13 cellular contexts compared by ENCODE assay signal in genomic region chr1:194658090-194658439, GRCh38.
DNase-seq lines count a peak whose midpoint lies in the region; ATAC-seq, FAIRE-seq and TF ChIP-seq lines count a peak whose summit lies in the region.
"Had no signal": no experiment of that assay in that cellular context is flagged by ENCODE, and none has a peak within 500 bp of the region (broad histone marks: within the 10 kb centered on the region; RNA-seq: fewer than 3 reads in every experiment).

No MANE protein-coding gene starts in this region.

- DNase-seq in D721Med (ENCODE audit: insufficient read length, low spot score) (no peak), RWPE2 (ENCODE audit: low spot score) (no peak), foreskin fibroblast (peak; percentile 16 to 57), GM13977 (ENCODE audit: low spot score) (no peak)
- DNase-seq in activated naive CD8-positive, alpha-beta T cell treated with anti-CD3 and anti-CD28 coated beads for 36 hours: no peak
- no peak for DNase-seq in activated CD8-positive, alpha-beta memory T cell treated with anti-CD3 and anti-CD28 coated beads, Interleukin-2, amount 50 U/mL, for 4 hours
- no peak for DNase-seq in stimulated activated CD4-positive, alpha-beta T cell treated with anti-CD3 and anti-CD28 coated beads, Interleukin-4, amount 100 ng/mL, for 1 hour
- DNase-seq: activated naive CD4-positive, alpha-beta T cell treated with anti-CD3 and anti-CD28 coated beads, Interleukin-2, amount 50 U/mL, for 16 hours; CD4-positive, CD25-positive, alpha-beta regulatory T cell; NCI-H2171; SHP77; stimulated activated CD8-positive, alpha-beta memory T cell treated with anti-CD3 and anti-CD28 coated beads, Interleukin-4, amount 100 ng/mL, for 48 hours had no signal

- H3K36me3 ChIP-seq in RWPE2 (ENCODE audit: low read depth): no peaks in the 10 kb centered on the region

- no peaks in the 10 kb centered on the region for H3K36me3 Mint-ChIP-seq in activated naive CD8-positive, alpha-beta T cell treated with anti-CD3 and anti-CD28 coated beads for 36 hours
- H3K36me3 Mint-ChIP-seq: CD4-positive, CD25-positive, alpha-beta regulatory T cell had no signal

- peaks cover 3% of the 10 kb centered on the region for H3K4me1 ChIP-seq in RWPE2 (ENCODE audit: insufficient read depth, poor library complexity, severe bottlenecking)

- no peaks in the 10 kb centered on the region for H3K9me3 ChIP-seq in RWPE2 (ENCODE audit: severe bottlenecking)

- H3K4me3 Mint-ChIP-seq in activated naive CD8-positive, alpha-beta T cell treated with anti-CD3 and anti-CD28 coated beads for 36 hours: no peak overlapping the region
- H3K4me3 Mint-ChIP-seq: CD4-positive, CD25-positive, alpha-beta regulatory T cell had no signal

- H3K4me1 Mint-ChIP-seq in activated naive CD8-positive, alpha-beta T cell treated with anti-CD3 and anti-CD28 coated beads for 36 hours: no peaks in the 10 kb centered on the region
- H3K4me1 Mint-ChIP-seq: CD4-positive, CD25-positive, alpha-beta regulatory T cell had no signal

- H3K27me3 ChIP-seq in RWPE2 (ENCODE audit: insufficient read depth, poor library complexity, severe bottlenecking): no peaks in the 10 kb centered on the region

- no peaks in the 10 kb centered on the region for H3K27me3 Mint-ChIP-seq in activated naive CD8-positive, alpha-beta T cell treated with anti-CD3 and anti-CD28 coated beads for 36 hours
- H3K27me3 Mint-ChIP-seq: CD4-positive, CD25-positive, alpha-beta regulatory T cell had no signal

- H3K9me3 Mint-ChIP-seq in activated naive CD8-positive, alpha-beta T cell treated with anti-CD3 and anti-CD28 coated beads for 36 hours: no peaks in the 10 kb centered on the region

- H3K4me3 ChIP-seq in RWPE2 (ENCODE audit: severe bottlenecking) (no peak overlapping the region), foreskin fibroblast (ENCODE audit: low read depth in 1 of 2, low read length in 2 of 2) (no peak overlapping the region)

- peak; percentile 81 for FAIRE-seq in D721Med (lab: Jason Lieb, UNC)

- H3K27ac Mint-ChIP-seq in activated naive CD8-positive, alpha-beta T cell treated with anti-CD3 and anti-CD28 coated beads for 36 hours: no peak overlapping the region
- H3K27ac Mint-ChIP-seq: CD4-positive, CD25-positive, alpha-beta regulatory T cell had no signal

- in situ Hi-C loops in GM13977 (cut with MboI; ENCODE audit: low pct_unique_long_range_greater_than_20kb, low sequenced_read_pairs, unreplicated experiment): no loop called here

- TF ChIP-seq CTCF in D721Med (IDR thresholded peaks at IDR 0.05; ENCODE audit: insufficient read depth, missing control alignments) (no peak), RWPE2 (IDR thresholded peaks at IDR 0.05; ENCODE audit: poor library complexity, severe bottlenecking) (no peak), foreskin fibroblast (IDR thresholded peaks at IDR 0.05; ENCODE audit: low read depth, low read length) (no peak), GM13977 (IDR thresholded peaks at IDR 0.05; ENCODE audit: extremely low read depth, insufficient read depth, missing control alignments) (no peak)

- ATAC-seq in HG03354 (IDR thresholded peaks at IDR 0.05; ENCODE audit: poor library complexity, severe bottlenecking, unreplicated experiment) (peak; percentile 66), RWPE2 (ENCODE audit: low read depth) (peak; percentile 93)

- no peak overlapping the region for H3K27ac ChIP-seq in RWPE2 (ENCODE audit: poor library complexity, severe bottlenecking)

Comparison
In these comparisons a context has a peak if more than half of its experiments do, and no peak if none do; other contexts are left out.
1. DNase-seq: peak in foreskin fibroblast (2 of 2); none in D721Med (single experiment), RWPE2 (single experiment), activated naive CD8-positive, alpha-beta T cell treated with anti-CD3 and anti-CD28 coated beads for 36 hours (single experiment), GM13977 (single experiment), activated CD8-positive, alpha-beta memory T cell treated with anti-CD3 and anti-CD28 coated beads, Interleukin-2, amount 50 U/mL, for 4 hours (single experiment) and stimulated activated CD4-positive, alpha-beta T cell treated with anti-CD3 and anti-CD28 coated beads, Interleukin-4, amount 100 ng/mL, for 1 hour (single experiment).